Comparison of ENCODE assay signal across 8 cellular contexts in the genomic region with DNA sequence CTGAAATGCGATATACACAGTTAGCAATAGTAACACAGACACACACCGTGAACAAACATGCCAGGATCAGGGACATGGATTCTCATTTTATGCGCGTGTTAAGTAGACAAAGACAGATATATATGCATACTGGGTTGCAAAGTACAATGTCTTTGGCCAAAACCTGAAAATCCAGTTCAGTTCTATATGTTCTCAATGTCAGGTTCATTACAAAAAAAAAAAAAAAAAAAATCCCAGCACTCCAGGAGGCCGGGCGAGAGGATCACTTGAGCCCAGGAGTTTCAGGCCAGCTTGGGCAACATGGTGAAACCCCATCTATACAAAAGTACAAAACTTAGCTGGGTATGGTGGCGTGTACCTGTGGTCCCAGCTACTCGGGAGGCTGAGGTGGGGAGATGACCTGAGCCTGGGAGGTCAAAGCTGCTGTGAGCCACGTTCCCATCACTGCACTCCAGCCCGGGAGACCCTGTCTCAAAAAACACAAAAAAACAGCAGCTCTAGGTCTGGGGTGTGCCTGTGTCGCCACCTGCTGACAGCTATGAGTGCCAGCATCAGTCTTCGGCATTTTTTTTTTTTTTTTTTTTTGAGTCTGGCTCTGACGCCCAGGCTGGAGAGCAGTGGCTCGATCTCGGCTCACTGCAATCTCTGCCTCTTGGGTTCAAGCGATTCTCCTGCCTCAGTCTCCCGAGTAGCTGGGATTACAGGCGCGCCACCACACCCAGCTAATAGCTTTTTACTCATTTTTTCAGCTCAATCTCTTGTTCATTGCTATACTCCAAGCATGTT. TPM values are rescaled to one million over a fixed set of nuclear protein-coding genes. Genes with fewer than 3 reads are reported as not detected.
DNase-seq lines count a peak whose midpoint lies in the region; TF ChIP-seq lines count a peak whose summit lies in the region.

No MANE protein-coding gene starts in this region.

- H3K4me1 ChIP-seq in muscle layer of duodenum (ENCODE audit: control insufficient read depth in 1 of 2, insufficient read depth in 2 of 2, low read length in 2 of 2) = peaks cover 0 to 6% of the 10 kb centered on the region in 2 donors

- H3K4me3 Mint-ChIP-seq in type B pancreatic cell = peak overlapping the region; percentile 60

- TF ChIP-seq CTCF in epithelial cell of esophagus (IDR thresholded peaks at IDR 0.05; ENCODE audit: insufficient read depth, low read depth, low read length, missing control alignments) = peak; percentile 85
- TF ChIP-seq CTCF in type B pancreatic cell (conservative IDR thresholded peaks at IDR 0.05) = peak; percentile 90

- H3K27ac ChIP-seq in muscle layer of duodenum (ENCODE audit: low read length) = peak overlapping the region; percentile 14

- H3K9me3 ChIP-seq in muscle layer of duodenum (ENCODE audit: control insufficient read depth in 1 of 2, low read length in 2 of 2) = no peaks in the 10 kb centered on the region

- no peaks in the 10 kb centered on the region for H3K9me3 Mint-ChIP-seq in type B pancreatic cell

- DNase-seq in AG08395 (ENCODE audit: low spot score) = peak; percentile 53
- peak; percentile 43 for DNase-seq in GM19240 (ENCODE audit: insufficient read length, low spot score)
- DNase-seq in NCI-H510A (lab: John Stamatoyannopoulos, UW) = peak; percentile 50
- DNase-seq in activated CD4-positive, alpha-beta T cell treated with anti-CD3 and anti-CD28 coated beads, Interleukin-2, amount 50 U/mL, for 4 hours = peak; percentile 42 to 49
- peak; percentile 74 for DNase-seq in epithelial cell of esophagus (ENCODE audit: low read depth)
- no peak for DNase-seq in type B pancreatic cell (ENCODE audit: extremely low spot score, unreplicated experiment)
- no peak for DNase-seq in COLO829 (ENCODE audit: low spot score)

- H3K36me3 Mint-ChIP-seq in type B pancreatic cell = peaks cover 6% of the 10 kb centered on the region

- no peak overlapping the region for H3K4me3 ChIP-seq in epithelial cell of esophagus (ENCODE audit: low read length)
- H3K4me3 ChIP-seq in muscle layer of duodenum (ENCODE audit: low read depth in 1 of 2, low read length in 2 of 2) = no peak overlapping the region

- H3K27ac Mint-ChIP-seq in type B pancreatic cell = peak overlapping the region; percentile 99

- no peaks in the 10 kb centered on the region for H3K27me3 Mint-ChIP-seq in type B pancreatic cell

- peaks cover 13 to 35% of the 10 kb centered on the region in 2 donors for H3K36me3 ChIP-seq in muscle layer of duodenum (ENCODE audit: control insufficient read depth in 1 of 2, insufficient read depth in 2 of 2, low read length in 2 of 2)

- no peaks in the 10 kb centered on the region for H3K27me3 ChIP-seq in muscle layer of duodenum (ENCODE audit: low read depth, low read length)

- H3K4me1 Mint-ChIP-seq in type B pancreatic cell (ENCODE audit: unreplicated experiment) = no peaks in the 10 kb centered on the region

RNA-seq across cellular contexts. Expression of gene AP2S1, which starts 10.3 kb away (rescaled TPM):
- total RNA-seq in type B pancreatic cell (ENCODE audit: low replicate concordance) = 128 and 135 TPM in 2 replicates

RNA-seq across cellular contexts. Expression of gene ARHGAP35, which starts 20.4 kb away (rescaled TPM):
- total RNA-seq in type B pancreatic cell (ENCODE audit: low replicate concordance) = 54.1 and 72.3 TPM in 2 replicates

RNA-seq across cellular contexts. Expression of gene SLC1A5, which starts 52.0 kb away (rescaled TPM):
- 91.4 and 137 TPM in 2 replicates for total RNA-seq in type B pancreatic cell (ENCODE audit: low replicate concordance)

Comparison
In these comparisons a context has a peak if more than half of its experiments do, and no peak if none do; other contexts are left out.
1. DNase-seq: peak in AG08395 (single experiment), GM19240 (single experiment), NCI-H510A (single experiment), activated CD4-positive, alpha-beta T cell treated with anti-CD3 and anti-CD28 coated beads, Interleukin-2, amount 50 U/mL, for 4 hours (2 of 2) and epithelial cell of esophagus (single experiment); none in type B pancreatic cell (single experiment) and COLO829 (single experiment).